12 cellular contexts compared by ENCODE assay signal in the genomic region with DNA sequence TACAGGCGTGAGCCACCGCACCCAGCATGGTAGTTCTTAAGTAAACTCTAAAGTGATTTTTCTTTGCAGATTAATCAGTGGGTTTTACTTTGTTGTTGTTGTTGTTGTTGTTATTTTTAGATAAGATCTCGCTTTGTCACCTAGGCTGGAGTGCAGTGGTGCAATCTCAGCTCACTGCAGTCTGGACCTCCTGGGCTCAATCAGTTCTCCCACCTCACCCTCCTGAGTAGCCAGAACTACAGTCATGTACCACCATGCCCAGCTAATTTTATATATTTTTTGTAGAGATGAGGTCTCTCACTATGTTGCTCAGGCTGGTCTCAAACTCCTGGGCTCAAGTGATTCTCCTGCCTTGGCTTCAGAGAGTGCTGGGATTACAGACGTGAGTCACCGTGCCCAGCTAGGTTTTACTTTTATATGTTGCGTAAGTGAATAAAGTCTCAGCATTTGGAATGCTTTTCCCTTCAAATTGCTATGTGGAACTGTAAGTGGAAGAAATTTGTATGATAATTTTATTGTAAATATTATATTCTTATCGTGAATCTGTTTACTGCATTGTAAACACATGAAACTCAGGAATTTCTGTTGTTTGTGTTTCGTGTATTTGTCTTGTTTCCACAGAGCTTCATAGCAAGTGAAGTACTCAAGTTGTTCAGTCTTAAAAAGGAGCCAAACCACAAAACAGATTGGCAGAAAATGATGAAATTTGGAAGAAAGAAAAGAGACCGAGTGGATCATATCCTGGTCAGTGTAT. TPM values are rescaled to one million over a fixed set of nuclear protein-coding genes. Genes with fewer than 3 reads are reported as not detected.
DNase-seq lines count a peak whose midpoint lies in the region; ATAC-seq, FAIRE-seq and TF ChIP-seq lines count a peak whose summit lies in the region.
"Had no signal": no experiment of that assay in that cellular context is flagged by ENCODE, and none has a peak within 500 bp of the region (broad histone marks: within the 10 kb centered on the region; RNA-seq: fewer than 3 reads in every experiment).

No MANE protein-coding gene starts in this region.

- CTCF ChIA-PET in AG04450 (lab: Charles Lee) = no interaction called here
- CTCF ChIA-PET in activated CD4-positive, alpha-beta memory T cell treated with anti-CD3 and anti-CD28 coated beads for 36 hours (lab: Charles Lee) = no interaction called here

- H3K4me1 Mint-ChIP-seq in chondrocyte (ENCODE audit: low read depth) = peaks cover 2% of the 10 kb centered on the region
- no peaks in the 10 kb centered on the region for H3K4me1 Mint-ChIP-seq in activated CD4-positive, alpha-beta memory T cell treated with anti-CD3 and anti-CD28 coated beads for 36 hours (ENCODE audit: low read depth)
- H3K4me1 Mint-ChIP-seq: brain had no signal

- peaks cover 48% of the 10 kb centered on the region for H3K36me3 ChIP-seq in muscle layer of colon (ENCODE audit: insufficient read depth, low read length)
- H3K36me3 ChIP-seq in BE2C = peaks cover 44% of the 10 kb centered on the region

- H3K9me3 Mint-ChIP-seq in chondrocyte (ENCODE audit: low read depth) = no peaks in the 10 kb centered on the region
- H3K9me3 Mint-ChIP-seq in activated CD4-positive, alpha-beta memory T cell treated with anti-CD3 and anti-CD28 coated beads for 36 hours = no peaks in the 10 kb centered on the region
- H3K9me3 Mint-ChIP-seq: brain; CD4-positive, alpha-beta memory T cell; T-helper 1 cell treated with Interleukin-12 subunit alpha and Interleukin-12 subunit beta and Interleukin-4 antibody, amounts not matched to agents 30 μg/mL and 1 μg/mL, for 36 hours had no signal

- TF ChIP-seq CTCF in AG04450 (IDR thresholded peaks at IDR 0.05; ENCODE audit: low read depth, low read length) (no peak), chondrocyte (IDR thresholded peaks at IDR 0.05) (no peak), BE2C (IDR thresholded peaks at IDR 0.05; ENCODE audit: low read depth, low read length) (no peak)

- H3K27me3 ChIP-seq in AG04450 (ENCODE audit: control insufficient read depth, insufficient read depth, low read length) (no peaks in the 10 kb centered on the region), muscle layer of colon (ENCODE audit: control insufficient read depth in 1 of 2, insufficient read depth in 2 of 2, low read length in 2 of 2) (no peaks in the 10 kb centered on the region), BE2C (no peaks in the 10 kb centered on the region)

- POLR2A ChIA-PET in AG04450 (lab: Yijun Ruan, JAX) = interaction anchor here (0.6 to 4.4 kb wide), 12 partner anchors 8 to 77 kb away, joined by 3 to 37 read pairs (median 4); a partner anchor contains a TSS
- POLR2A ChIA-PET in activated CD4-positive, alpha-beta memory T cell treated with anti-CD3 and anti-CD28 coated beads for 36 hours (lab: Charles Lee) = interaction anchor here (0.6 kb wide), 1 partner anchor 14 kb away, joined by 3 read pairs; no protein-coding TSS in a partner anchor

- H3K27ac ChIP-seq in AG04450 (ENCODE audit: low read depth, low read length) (peak overlapping the region; percentile 84), muscle layer of colon (ENCODE audit: low read depth, low read length) (peak overlapping the region; percentile 42)

- H3K4me1 ChIP-seq in muscle layer of colon (ENCODE audit: insufficient read depth, low read length) (peaks cover 11% of the 10 kb centered on the region), BE2C (no peaks in the 10 kb centered on the region; the same call in 1 of the 2 replicates)

- no peak overlapping the region for H3K4me3 Mint-ChIP-seq in chondrocyte (ENCODE audit: unreplicated experiment)
- no peak overlapping the region for H3K4me3 Mint-ChIP-seq in activated CD4-positive, alpha-beta memory T cell treated with anti-CD3 and anti-CD28 coated beads for 36 hours
- H3K4me3 Mint-ChIP-seq: brain; CD4-positive, alpha-beta memory T cell; T-helper 1 cell treated with Interleukin-12 subunit alpha and Interleukin-12 subunit beta and Interleukin-4 antibody, amounts not matched to agents 30 μg/mL and 1 μg/mL, for 36 hours had no signal

- no peaks in the 10 kb centered on the region for H3K27me3 Mint-ChIP-seq in chondrocyte (ENCODE audit: low read depth)
- H3K27me3 Mint-ChIP-seq in activated CD4-positive, alpha-beta memory T cell treated with anti-CD3 and anti-CD28 coated beads for 36 hours = no peaks in the 10 kb centered on the region
- H3K27me3 Mint-ChIP-seq: brain; CD4-positive, alpha-beta memory T cell had no signal

- no peak for ATAC-seq in HG02798 (IDR thresholded peaks at IDR 0.05; ENCODE audit: poor library complexity, unreplicated experiment)

- no peak for FAIRE-seq in GM19239 (lab: Jason Lieb, UNC)

- no peak overlapping the region for H3K9ac ChIP-seq in muscle layer of colon (ENCODE audit: low read length)

- peak; percentile 92 for DNase-seq in AG04450 (ENCODE audit: low read depth, low spot score)
- peak; percentile 81 for DNase-seq in LHCN-M2 (ENCODE audit: low read depth)
- no peak for DNase-seq in chondrocyte (ENCODE audit: low spot score)
- DNase-seq in activated CD4-positive, alpha-beta memory T cell treated with anti-CD3 and anti-CD28 coated beads for 36 hours = no peak
- DNase-seq in BE2C = no peak
- DNase-seq in GM19239 (ENCODE audit: insufficient read length, low spot score) = no peak
- DNase-seq: CD4-positive, alpha-beta memory T cell; NCI-H526 treated with DMSO at 0.1 percent for 48 hours had no signal

- H3K4me3 ChIP-seq in AG04450 (ENCODE audit: low read depth, low read length) = no peak overlapping the region
- H3K4me3 ChIP-seq in muscle layer of colon (ENCODE audit: low read depth in 1 of 2, low read length in 2 of 2) = no peak overlapping the region
- H3K4me3 ChIP-seq in BE2C (ENCODE audit: low read depth, low read length) = no peak overlapping the region

- H3K9me3 ChIP-seq in AG04450 (ENCODE audit: control insufficient read depth, insufficient read depth, low read length) (no peaks in the 10 kb centered on the region), muscle layer of colon (ENCODE audit: low read length) (no peaks in the 10 kb centered on the region), BE2C (no peaks in the 10 kb centered on the region)

- intact Hi-C loops in activated CD4-positive, alpha-beta memory T cell treated with anti-CD3 and anti-CD28 coated beads for 36 hours (cut with micrococcal nuclease) = no loop called here

- H3K36me3 Mint-ChIP-seq in chondrocyte (ENCODE audit: low read depth) = peaks cover 40% of the 10 kb centered on the region
- H3K36me3 Mint-ChIP-seq in activated CD4-positive, alpha-beta memory T cell treated with anti-CD3 and anti-CD28 coated beads for 36 hours = peaks cover 42% of the 10 kb centered on the region

- peak overlapping the region; percentile 68 for H3K27ac Mint-ChIP-seq in chondrocyte (ENCODE audit: unreplicated experiment)
- no peak overlapping the region for H3K27ac Mint-ChIP-seq in activated CD4-positive, alpha-beta memory T cell treated with anti-CD3 and anti-CD28 coated beads for 36 hours
- H3K27ac Mint-ChIP-seq: brain; T-helper 1 cell treated with Interleukin-12 subunit alpha and Interleukin-12 subunit beta and Interleukin-4 antibody, amounts not matched to agents 30 μg/mL and 1 μg/mL, for 36 hours had no signal

RNA-seq across cellular contexts. Expression of a gene that starts 56.2 kb away (rescaled TPM):
- 1,269 and 1,338 TPM in 2 replicates for polyA plus RNA-seq in AG04450 (2011; rRNA removed)
- 337 and 391 TPM in 2 replicates for polyA minus RNA-seq in AG04450 (2011; rRNA and poly(A)+ RNA removed)
- 168 and 254 TPM in 2 replicates for total RNA-seq in LHCN-M2 (2014; rRNA removed)
- 254 TPM for polyA plus RNA-seq in LHCN-M2 (2012)
- total RNA-seq in chondrocyte = 152 to 232 TPM (median 222 TPM) in 3 replicates
- total RNA-seq in activated CD4-positive, alpha-beta memory T cell treated with anti-CD3 and anti-CD28 coated beads for 36 hours = 10 to 100 TPM; 40.3 to 42.4 TPM
- polyA plus RNA-seq in BE2C (2012; ENCODE audit: insufficient read depth, insufficient read length, low read depth) = 151 TPM

Comparison
In these comparisons a context has a peak if more than half of its experiments do, and no peak if none do; other contexts are left out.
1. DNase-seq: peak in AG04450 (single experiment) and LHCN-M2 (single experiment); none in chondrocyte (single experiment), activated CD4-positive, alpha-beta memory T cell treated with anti-CD3 and anti-CD28 coated beads for 36 hours (single experiment), BE2C (single experiment) and GM19239 (single experiment).